ENCODE assay signal across 14 cellular contexts in genomic region chr11:95182397-95182796, GRCh38.
"Had no signal": no experiment of that assay in that cellular context is flagged by ENCODE, and none has a peak within 500 bp of the region (broad histone marks: within the 10 kb centered on the region; RNA-seq: fewer than 3 reads in every experiment).

No MANE protein-coding gene starts in this region.

- H3K27ac ChIP-seq: coronary artery, heart right ventricle, psoas muscle, right lobe of liver, SJSA1, upper lobe of left lung, WERI-Rb-1 had no signal

- H3K4me1 Mint-ChIP-seq: activated CD8-positive, alpha-beta memory T cell treated with anti-CD3 and anti-CD28 coated beads, Interleukin-2, amount 10 ng/mL, durations not matched to agents 7 days and 5 days had no signal

- H3K4me1 ChIP-seq: heart right ventricle, psoas muscle, right lobe of liver, SJSA1, upper lobe of left lung had no signal

- DNase-seq: activated CD4-positive, alpha-beta T cell treated with anti-CD3 and anti-CD28 coated beads, Interleukin-2, amount 50 U/mL, for 1 hour; activated CD8-positive, alpha-beta memory T cell treated with anti-CD3 and anti-CD28 coated beads, Interleukin-2, amount 10 ng/mL, durations not matched to agents 7 days and 5 days; caudate nucleus; effector CD4-positive, alpha-beta T cell; heart right ventricle; psoas muscle; right lobe of liver; stimulated activated CD4-positive, alpha-beta T cell treated with anti-CD3 and anti-CD28 coated beads, Interleukin-2, amount 100 ng/mL, for 24 hours; stimulated activated naive CD4-positive, alpha-beta T cell treated with Interleukin-2 at 50 U/mL for 16 hours; SW 1271; upper lobe of left lung; WERI-Rb-1 had no signal

- H3K27ac Mint-ChIP-seq: activated CD8-positive, alpha-beta memory T cell treated with anti-CD3 and anti-CD28 coated beads, Interleukin-2, amount 10 ng/mL, durations not matched to agents 7 days and 5 days had no signal

- ATAC-seq: activated CD8-positive, alpha-beta memory T cell treated with anti-CD3 and anti-CD28 coated beads, Interleukin-2, amount 10 ng/mL, durations not matched to agents 7 days and 5 days; heart right ventricle; psoas muscle; right lobe of liver had no signal

- H3K9me3 ChIP-seq: heart right ventricle, psoas muscle, right lobe of liver, SJSA1, upper lobe of left lung had no signal

- H3K4me3 ChIP-seq: coronary artery, heart right ventricle, psoas muscle, right lobe of liver, SJSA1, upper lobe of left lung had no signal

- H3K36me3 ChIP-seq: SJSA1 had no signal

- H3K4me3 Mint-ChIP-seq: activated CD8-positive, alpha-beta memory T cell treated with anti-CD3 and anti-CD28 coated beads, Interleukin-2, amount 10 ng/mL, durations not matched to agents 7 days and 5 days had no signal

- H3K27me3 ChIP-seq: heart right ventricle, right lobe of liver, SJSA1, upper lobe of left lung had no signal

- H3K27me3 Mint-ChIP-seq: activated CD8-positive, alpha-beta memory T cell treated with anti-CD3 and anti-CD28 coated beads, Interleukin-2, amount 10 ng/mL, durations not matched to agents 7 days and 5 days had no signal
